Comparison of ENCODE assay signal across 8 cellular contexts in genomic region chr13:32838985-32839384, GRCh38.
A peak's percentile ranks its signal among the peaks of the same experiment; 100 is the strongest.
DNase-seq lines count a peak whose midpoint lies in the region; ATAC-seq and TF ChIP-seq lines count a peak whose summit lies in the region.

No MANE protein-coding gene starts in this region.

- H3K4me3 ChIP-seq in dorsolateral prefrontal cortex: no peak overlapping the region

- no peak overlapping the region for H3K27ac Mint-ChIP-seq in effector memory CD8-positive, alpha-beta T cell

- no peaks in the 10 kb centered on the region for H3K4me1 Mint-ChIP-seq in effector memory CD8-positive, alpha-beta T cell (ENCODE audit: low read depth in 2 of 2)

- H3K4me3 Mint-ChIP-seq in effector memory CD8-positive, alpha-beta T cell: no peak overlapping the region

- peaks cover 0 to 2% of the 10 kb centered on the region in 2 donors for H3K9me3 Mint-ChIP-seq in effector memory CD8-positive, alpha-beta T cell

- H3K27me3 ChIP-seq in dorsolateral prefrontal cortex: no peaks in the 10 kb centered on the region

- peaks cover 5 to 19% of the 10 kb centered on the region in 2 donors for H3K27me3 Mint-ChIP-seq in effector memory CD8-positive, alpha-beta T cell

- H3K36me3 Mint-ChIP-seq in effector memory CD8-positive, alpha-beta T cell (ENCODE audit: insufficient read depth): no peaks in the 10 kb centered on the region

- intact Hi-C loops in left colon (cut with DNase I, micrococcal nuclease) (no loop called here), dorsolateral prefrontal cortex (cut with DNase I) (no loop called here)

- H3K27ac ChIP-seq in dorsolateral prefrontal cortex: peak overlapping the region in 7 of 59 donors; percentile 10 to 53 (median 26)

- no peak for TF ChIP-seq CTCF in dorsolateral prefrontal cortex (IDR thresholded peaks at IDR 0.05 in 54 of 56, conservative IDR thresholded peaks at IDR 0.05 in 2 of 56; ENCODE audit: low read depth in 1 of 56, partially characterized antibody in 56 of 56)

- DNase-seq in NCI-H2029 (lab: John Stamatoyannopoulos, UW) (peak; percentile 82), NCI-H2029 treated with DMSO at 0.1 percent for 48 hours (lab: John Stamatoyannopoulos, UW) (no peak), NCI-H526 (lab: John Stamatoyannopoulos, UW) (peak; percentile 27 to 59), left colon (no peak), dorsolateral prefrontal cortex (no peak), NCI-H446 (lab: John Stamatoyannopoulos, UW) (no peak)
- DNase-seq in effector memory CD8-positive, alpha-beta T cell: no peak

- ATAC-seq in HG02840 (IDR thresholded peaks at IDR 0.05; ENCODE audit: low FRiP score, unreplicated experiment) (peak; percentile 55), left colon (peak; percentile 75)
- no peak for ATAC-seq in effector memory CD8-positive, alpha-beta T cell (replicated peaks)

Comparison
In these comparisons a context has a peak if more than half of its experiments do, and no peak if none do; other contexts are left out.
1. DNase-seq: peak in NCI-H2029 (single experiment) and NCI-H526 (2 of 2); none in NCI-H2029 treated with DMSO at 0.1 percent for 48 hours (single experiment), left colon (0 of 2), effector memory CD8-positive, alpha-beta T cell (0 of 3), dorsolateral prefrontal cortex (0 of 10) and NCI-H446 (0 of 2).